1 cellular context compared by ENCODE assay signal in genomic region chr15:64865126-64865997, GRCh38.
A peak's percentile ranks its signal among the peaks of the same experiment; 100 is the strongest.
TF ChIP-seq lines count a peak whose summit lies in the region.

No MANE protein-coding gene starts in this region.

TF ChIP-seq in HepG2, 621 proteins besides CTCF, POLR2A, EP300 and RAD21:
- peak; percentile 38 for TF ChIP-seq AGO2 (optimal IDR thresholded peaks at IDR 0.05; ENCODE audit: low read depth, low read length)
- TF ChIP-seq NCOA1 (CRISPR knock-in tag; IDR thresholded peaks at IDR 0.05), result no peak
